ENCODE assay signal across 23 cellular contexts in the genomic region with DNA sequence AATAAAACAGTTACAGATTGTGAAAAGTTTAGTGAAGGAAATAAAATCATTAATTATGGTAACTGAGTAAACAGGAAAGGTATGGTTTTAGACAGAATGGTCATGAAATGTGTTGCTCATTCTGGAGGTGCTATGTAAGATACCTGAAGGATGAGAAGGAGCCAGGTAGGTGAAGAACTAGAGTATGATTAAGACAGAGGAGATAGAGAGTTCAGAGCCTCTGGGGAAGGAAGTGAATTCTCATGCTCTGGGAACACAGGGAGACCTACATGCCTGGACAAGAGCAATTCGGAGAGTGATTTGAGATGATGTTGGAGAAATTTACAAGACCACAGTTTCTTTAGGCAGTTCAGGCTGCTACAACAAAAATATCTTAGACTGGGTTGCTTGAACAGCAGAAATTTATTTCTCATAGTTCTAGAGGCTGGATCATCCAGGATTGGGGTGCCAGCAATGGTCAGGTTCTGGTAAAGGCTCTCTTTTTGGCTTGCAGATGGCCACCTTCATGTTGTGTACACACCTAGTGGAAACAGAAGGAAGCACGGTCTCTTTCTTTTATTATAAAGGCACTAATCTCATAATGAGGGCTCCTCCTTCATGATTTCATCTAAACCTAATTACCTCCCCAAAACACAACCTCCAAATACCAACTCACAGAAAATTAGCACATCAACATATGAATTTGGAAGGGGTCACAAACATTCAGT.
"Had no signal": no experiment of that assay in that cellular context is flagged by ENCODE, and none has a peak within 500 bp of the region (broad histone marks: within the 10 kb centered on the region; RNA-seq: fewer than 3 reads in every experiment).

No MANE protein-coding gene starts in this region.

- H3K27me3 ChIP-seq: body of pancreas, thyroid gland, vagina had no signal

- H3K36me3 ChIP-seq: thyroid gland, vagina had no signal

- H3K4me1 ChIP-seq: body of pancreas, thyroid gland, vagina had no signal

- H3K4me3 ChIP-seq: body of pancreas, thyroid gland, vagina had no signal

- H3K9me3 ChIP-seq: body of pancreas, thyroid gland, vagina had no signal

- DNase-seq: activated CD4-positive, alpha-beta T cell treated with anti-CD3 and anti-CD28 coated beads for 48 hours; activated CD4-positive, CD25-positive, alpha-beta regulatory T cell; activated CD8-positive, alpha-beta T cell treated with anti-CD3 and anti-CD28 coated beads for 36 hours; activated naive CD4-positive, alpha-beta T cell treated with Interleukin-2 at 50 U/mL for 16 hours; activated naive CD8-positive, alpha-beta T cell treated with anti-CD3 and anti-CD28 coated beads, Interleukin-2, amount 10 ng/mL, durations not matched to agents 7 days and 5 days; activated T-cell treated with anti-CD3 and anti-CD28 coated beads, Interleukin-2, amount 50 U/mL, for 1 hour; body of pancreas; cortex of kidney; foreskin melanocyte; glutamatergic neuron; hippocampal formation; midbrain; nephron progenitor cell; retina; stimulated activated CD4-positive, alpha-beta T cell treated with anti-CD3 and anti-CD28 coated beads, Interleukin-12 subunit alpha, Interleukin-12 subunit beta, amount 100 ng/mL, for 4 hours; stimulated activated CD4-positive, alpha-beta T cell treated with anti-CD3 and anti-CD28 coated beads, Interleukin-1b, Interleukin-23, amount 100 ng/mL, for 48 hours; stimulated activated naive CD4-positive, alpha-beta T cell treated with Interleukin-2 at 50 U/mL for 16 hours; T1000; thyroid gland had no signal

- FAIRE-seq: islet of Langerhans had no signal

- H3K27ac ChIP-seq: body of pancreas, thyroid gland, vagina had no signal

- ATAC-seq: activated CD8-positive, alpha-beta T cell treated with anti-CD3 and anti-CD28 coated beads for 36 hours; activated T-helper 17 cell treated with anti-CD3 and anti-CD28 coated beads, Interleukin-2, amount 50 U/mL, for 72 hours; body of pancreas; left lobe of liver had no signal
